8 cellular contexts compared by ENCODE assay signal in the genomic region with DNA sequence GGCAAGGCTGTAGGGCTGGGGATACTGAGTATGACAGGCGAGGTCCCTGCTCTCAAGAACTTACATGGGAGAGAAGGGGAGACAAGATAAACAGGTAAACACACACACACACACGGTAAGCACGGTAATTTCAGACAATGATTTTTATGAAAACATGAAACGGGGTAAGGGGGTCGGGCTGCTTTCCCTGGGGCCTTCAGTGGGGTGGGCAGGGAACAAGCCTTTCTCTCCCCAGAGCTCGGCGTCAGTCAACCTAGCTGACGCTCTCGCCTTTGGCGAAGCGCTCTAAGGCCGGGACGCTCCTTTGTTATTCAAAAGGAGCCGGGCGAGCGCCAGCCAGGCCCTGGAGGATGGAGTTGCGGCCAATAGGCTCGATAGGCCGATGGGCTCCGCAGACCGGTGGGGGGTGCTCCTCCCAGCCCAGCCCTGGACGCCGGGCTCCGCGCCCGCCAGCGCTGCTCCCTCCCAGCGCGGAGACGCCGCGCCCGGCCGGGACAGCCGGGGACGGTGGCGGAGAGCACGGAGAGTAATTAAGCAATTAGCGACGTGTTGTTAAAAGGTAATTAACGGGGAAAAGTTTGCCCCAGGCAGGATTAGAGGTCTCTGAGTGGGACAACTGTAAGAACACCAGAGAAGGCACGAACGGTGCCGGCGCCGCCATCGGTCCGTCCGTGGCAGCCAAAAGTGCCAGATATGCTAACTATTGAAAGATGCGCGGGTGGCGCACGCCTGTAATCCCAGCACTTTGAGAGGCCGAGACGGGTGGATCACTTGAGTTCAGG. TPM values are rescaled to one million over a fixed set of nuclear protein-coding genes. Genes with fewer than 3 reads are reported as not detected.
DNase-seq lines count a peak whose midpoint lies in the region; ATAC-seq, FAIRE-seq and TF ChIP-seq lines count a peak whose summit lies in the region.

No MANE protein-coding gene starts in this region.

- BruUV-seq in endothelial cell of umbilical vein (replicated peaks; lab: Mats Ljungman, UMichigan): no TSS peak

- H3K79me2 ChIP-seq in endothelial cell of umbilical vein (ENCODE audit: control insufficient read depth, insufficient read depth, low read length): no peaks in the 10 kb centered on the region

- no peak overlapping the region for H4K91ac ChIP-seq in mesenchymal stem cell (ENCODE audit: low read length)

- DNase-seq in Caki2 (ENCODE audit: low read depth): peak; percentile 27
- DNase-seq in T-helper 2 cell treated with Interferon-gamma antibody and Interleukin-4, amounts not matched to agents 5 μg/mL and 100 μg/mL, for 36 hours (ENCODE audit: low spot score): no peak
- DNase-seq in endothelial cell of umbilical vein (ENCODE audit: low read depth, low spot score): peak; percentile 59
- DNase-seq in mesenchymal stem cell: peak; percentile 87
- DNase-seq in UCSD-AML1 (lab: John Stamatoyannopoulos, UW; ENCODE audit: unreplicated experiment): no peak

- POLR2A ChIA-PET in endothelial cell of umbilical vein (lab: Charles Lee): no interaction called here

- peaks cover 17% of the 10 kb centered on the region for H3K4me1 Mint-ChIP-seq in T-helper 2 cell treated with Interferon-gamma antibody and Interleukin-4, amounts not matched to agents 5 μg/mL and 100 μg/mL, for 36 hours (ENCODE audit: low read depth)

- intact Hi-C loops in endothelial cell of umbilical vein (cut with micrococcal nuclease): loop anchor here (1.0 to 10.0 kb wide), 3 partner anchors 15 to 775 kb away; a partner anchor contains a TSS

- H3K9me3 ChIP-seq in HUES48 (ENCODE audit: control insufficient read depth, insufficient read depth, low read length) (no peaks in the 10 kb centered on the region), endothelial cell of umbilical vein (replicated peaks; ENCODE audit: control insufficient read depth, insufficient read depth, low read length) (no peaks in the 10 kb centered on the region), mesenchymal stem cell (ENCODE audit: control insufficient read depth, low read length) (no peaks in the 10 kb centered on the region)

- peak overlapping the region; percentile 53 to 80 for H3K18ac ChIP-seq in mesenchymal stem cell (ENCODE audit: low read depth in 1 of 2, low read length in 2 of 2)

- FAIRE-seq in endothelial cell of umbilical vein (lab: Jason Lieb, UNC): peak; percentile 62

- peak overlapping the region; percentile 64 for H2BK15ac ChIP-seq in mesenchymal stem cell (ENCODE audit: low read depth, poor library complexity, severe bottlenecking)

- H3K27ac Mint-ChIP-seq in T-helper 2 cell treated with Interferon-gamma antibody and Interleukin-4, amounts not matched to agents 5 μg/mL and 100 μg/mL, for 36 hours: no peak overlapping the region

- peaks cover 46% of the 10 kb centered on the region for H3K27me3 Mint-ChIP-seq in T-helper 2 cell treated with Interferon-gamma antibody and Interleukin-4, amounts not matched to agents 5 μg/mL and 100 μg/mL, for 36 hours (ENCODE audit: low read depth)

- H3K4ac ChIP-seq in mesenchymal stem cell (ENCODE audit: low read depth in 1 of 2, low read length in 2 of 2): peak overlapping the region in 1 of 2 experiments; percentile 30

- H2BK12ac ChIP-seq in mesenchymal stem cell (ENCODE audit: low read length in 2 of 2): peak overlapping the region in 1 of 2 experiments; percentile 15

- H3K9me3 Mint-ChIP-seq in T-helper 2 cell treated with Interferon-gamma antibody and Interleukin-4, amounts not matched to agents 5 μg/mL and 100 μg/mL, for 36 hours: no peaks in the 10 kb centered on the region

- 0 out of 2 replicates have a peak, but pooled peaks cover 4% of the 10 kb centered on the region for H3K36me3 ChIP-seq in HUES48 (ENCODE audit: control insufficient read depth, insufficient read depth, low read length)
- H3K36me3 ChIP-seq in endothelial cell of umbilical vein (ENCODE audit: control insufficient read depth in 2 of 2, extremely low read depth in 1 of 2, insufficient read depth in 2 of 2, low read length in 2 of 2): no peaks in the 10 kb centered on the region
- H3K36me3 ChIP-seq in mesenchymal stem cell (ENCODE audit: control insufficient read depth in 1 of 2, insufficient read depth in 2 of 2, low read depth in 1 of 2, low read length in 2 of 2): peaks cover 4 to 9% of the 10 kb centered on the region in 2 experiments

- H3K4me3 ChIP-seq in HUES48 (ENCODE audit: low read depth, low read length): peak overlapping the region; percentile 90
- peak overlapping the region; percentile 37 to 61 (median 50) for H3K4me3 ChIP-seq in endothelial cell of umbilical vein (replicated peaks in 1 of 3; ENCODE audit: insufficient read depth in 1 of 3, low read depth in 1 of 3, low read length in 3 of 3)
- peak overlapping the region; percentile 55 to 89 for H3K4me3 ChIP-seq in mesenchymal stem cell (ENCODE audit: insufficient read depth in 1 of 2, low read depth in 1 of 2, low read length in 2 of 2)

- peaks cover 4% of the 10 kb centered on the region for H3K79me1 ChIP-seq in mesenchymal stem cell (replicated peaks; ENCODE audit: low read length, poor library complexity, severe bottlenecking)

- H3K27me3 ChIP-seq in HUES48 (ENCODE audit: control insufficient read depth, insufficient read depth, low read length): peaks cover 7% of the 10 kb centered on the region; the same call in 1 of the 2 replicates
- peaks cover 4 to 6% of the 10 kb centered on the region in 2 experiments for H3K27me3 ChIP-seq in endothelial cell of umbilical vein (ENCODE audit: control insufficient read depth in 2 of 2, insufficient read depth in 2 of 2, low read length in 2 of 2)
- H3K27me3 ChIP-seq in mesenchymal stem cell (ENCODE audit: control insufficient read depth in 1 of 2, insufficient read depth in 1 of 2, low read length in 2 of 2): no peaks in the 10 kb centered on the region

- H2BK120ac ChIP-seq in mesenchymal stem cell (ENCODE audit: low read depth, low read length): no peak overlapping the region

- no peak overlapping the region for H2AK5ac ChIP-seq in mesenchymal stem cell (ENCODE audit: low read length, severe bottlenecking)

- peak overlapping the region; percentile 89 for H3K4me2 ChIP-seq in endothelial cell of umbilical vein (ENCODE audit: insufficient read depth, low read length)
- H3K4me2 ChIP-seq in mesenchymal stem cell (ENCODE audit: low read length, poor library complexity, severe bottlenecking): peak overlapping the region; percentile 98

- peak overlapping the region; percentile 14 for H4K8ac ChIP-seq in mesenchymal stem cell (ENCODE audit: low read length)

- H2AFZ ChIP-seq in endothelial cell of umbilical vein (ENCODE audit: low read depth, low read length): peak overlapping the region; percentile 87
- peak overlapping the region; percentile 65 for H2AFZ ChIP-seq in mesenchymal stem cell (ENCODE audit: low read depth, low read length)

- no peak for TF ChIP-seq POLR2A in endothelial cell of umbilical vein (IDR thresholded peaks at IDR 0.05; ENCODE audit: low read depth, low read length)

- H4K20me1 ChIP-seq in endothelial cell of umbilical vein (replicated peaks; ENCODE audit: control insufficient read depth, extremely low read depth, insufficient read depth, low read length): no peaks in the 10 kb centered on the region

- dilution Hi-C loops in endothelial cell of umbilical vein (cut with MboI; ENCODE audit: extremely low pct_ligation_motif_present, low sequenced_read_pairs): no loop called here

- CTCF ChIA-PET in endothelial cell of umbilical vein (lab: Charles Lee): interaction anchor here (1.1 to 6.2 kb wide), 6 partner anchors 9 to 258 kb away, joined by 3 to 66 read pairs (median 10); no protein-coding TSS in a partner anchor

- H3K9ac ChIP-seq in HUES48 (ENCODE audit: low read depth, low read length) (peak overlapping the region; percentile 61), endothelial cell of umbilical vein (replicated peaks; ENCODE audit: extremely low read depth, insufficient read depth, low read length) (peak overlapping the region; percentile 69), mesenchymal stem cell (ENCODE audit: low read length) (peak overlapping the region; percentile 98)

- ATAC-seq in HG02973 (IDR thresholded peaks at IDR 0.05; ENCODE audit: unreplicated experiment): no peak

- H2BK5ac ChIP-seq in mesenchymal stem cell (ENCODE audit: low read depth, low read length, poor library complexity, severe bottlenecking): peak overlapping the region; percentile 46

- H3K36me3 Mint-ChIP-seq in T-helper 2 cell treated with Interferon-gamma antibody and Interleukin-4, amounts not matched to agents 5 μg/mL and 100 μg/mL, for 36 hours (ENCODE audit: low read depth): no peaks in the 10 kb centered on the region

- H3K23ac ChIP-seq in mesenchymal stem cell (ENCODE audit: low read length in 2 of 2): no peak overlapping the region

- H3K9me1 ChIP-seq in endothelial cell of umbilical vein (replicated peaks; ENCODE audit: control insufficient read depth, extremely low read depth, insufficient read depth, low read length): no peaks in the 10 kb centered on the region

- peak overlapping the region; percentile 78 for H3K27ac ChIP-seq in HUES48 (ENCODE audit: low read depth, low read length)
- H3K27ac ChIP-seq in endothelial cell of umbilical vein (ENCODE audit: insufficient read depth, low read depth, low read length): peak overlapping the region; percentile 47
- H3K27ac ChIP-seq in mesenchymal stem cell (ENCODE audit: low read length, poor library complexity, severe bottlenecking): peak overlapping the region; percentile 81
- H3K27ac ChIP-seq in temporal lobe (ENCODE audit: low read depth, low read length): peak overlapping the region; percentile 69

- 1% methylated on average over 54 of the region's 55 CpGs for WGBS in mesenchymal stem cell

- no peak overlapping the region for H3K14ac ChIP-seq in mesenchymal stem cell (ENCODE audit: low read length in 2 of 2)

- peak overlapping the region; percentile 93 for H3K4me3 Mint-ChIP-seq in T-helper 2 cell treated with Interferon-gamma antibody and Interleukin-4, amounts not matched to agents 5 μg/mL and 100 μg/mL, for 36 hours

- no peak for TF ChIP-seq CTCF in endothelial cell of umbilical vein (IDR thresholded peaks at IDR 0.05; ENCODE audit: extremely low read depth in 1 of 2, insufficient read depth in 1 of 2, low read depth in 1 of 2, low read length in 2 of 2)

- in situ Hi-C loops in Caki2 (cut with HindIII; ENCODE audit: low pct_unique_long_range_greater_than_20kb, low sequenced_read_pairs): no loop called here

- H3K4me1 ChIP-seq in HUES48 (ENCODE audit: control insufficient read depth, insufficient read depth, low read length) (peaks cover 32% of the 10 kb centered on the region), endothelial cell of umbilical vein (ENCODE audit: control insufficient read depth, extremely low read depth, insufficient read depth, low read length) (peaks cover 23% of the 10 kb centered on the region), mesenchymal stem cell (ENCODE audit: control insufficient read depth, insufficient read depth, low read depth, low read length) (peaks cover 27% of the 10 kb centered on the region)

RNA-seq across cellular contexts. Expression of a gene that starts 1.0 kb away (rescaled TPM):
- 0.75 TPM in 1 of 2 replicates, not detected in the other for total RNA-seq in Caki2 (2014; rRNA removed; shearing (Covaris generic); ENCODE audit: low replicate concordance)
- total RNA-seq in endothelial cell of umbilical vein (5.3 and 7.8 TPM in 2 replicates), temporal lobe (2.7 TPM)
- 2.4 and 2.6 TPM in 2 replicates for polyA plus RNA-seq in endothelial cell of umbilical vein
- polyA plus RNA-seq in endothelial cell of umbilical vein (2011; cell fraction: cytosol; rRNA removed): 1.9 and 2.1 TPM in 2 replicates
- 2.5 and 3.0 TPM in 2 replicates for polyA plus RNA-seq in endothelial cell of umbilical vein (2011; cell fraction: nucleus; rRNA removed)
- 3.7 and 5.2 TPM in 2 replicates for polyA plus RNA-seq in endothelial cell of umbilical vein (2012)
- polyA minus RNA-seq in endothelial cell of umbilical vein: 4.3 and 5.4 TPM in 2 replicates
- 0.72 TPM for polyA minus RNA-seq in endothelial cell of umbilical vein (2011; cell fraction: cytosol; rRNA and poly(A)+ RNA removed)
- 2.6 and 3.8 TPM in 2 replicates for polyA minus RNA-seq in endothelial cell of umbilical vein (2011; cell fraction: nucleus; rRNA and poly(A)+ RNA removed)
- 4.3 TPM for polyA plus RNA-seq in mesenchymal stem cell (2013, experiment 1 of 2)
- polyA plus RNA-seq in mesenchymal stem cell (2013, experiment 2 of 2): 3.7 TPM

RNA-seq across cellular contexts. Expression of a gene that starts 15.5 kb away (rescaled TPM):
- 10.9 and 12.8 TPM in 2 replicates for total RNA-seq in Caki2 (2014; rRNA removed; shearing (Covaris generic); ENCODE audit: low replicate concordance)
- total RNA-seq in endothelial cell of umbilical vein (14.5 and 15.9 TPM in 2 replicates), temporal lobe (17.0 TPM)
- 3.3 and 4.1 TPM in 2 replicates for polyA plus RNA-seq in endothelial cell of umbilical vein
- polyA plus RNA-seq in endothelial cell of umbilical vein (2011; cell fraction: cytosol; rRNA removed): 5.1 and 5.4 TPM in 2 replicates
- 12.5 and 14.1 TPM in 2 replicates for polyA plus RNA-seq in endothelial cell of umbilical vein (2011; cell fraction: nucleus; rRNA removed)
- 9.2 and 13.2 TPM in 2 replicates for polyA plus RNA-seq in endothelial cell of umbilical vein (2012)
- polyA minus RNA-seq in endothelial cell of umbilical vein: 7.3 and 11.5 TPM in 2 replicates
- polyA minus RNA-seq in endothelial cell of umbilical vein (2011; cell fraction: cytosol; rRNA and poly(A)+ RNA removed): 19.7 TPM
- 7.5 and 10.3 TPM in 2 replicates for polyA minus RNA-seq in endothelial cell of umbilical vein (2011; cell fraction: nucleus; rRNA and poly(A)+ RNA removed)
- 8.2 TPM for polyA plus RNA-seq in mesenchymal stem cell (2013, experiment 1 of 2)
- polyA plus RNA-seq in mesenchymal stem cell (2013, experiment 2 of 2): 9.0 TPM

Comparison
In these comparisons a context has a peak if more than half of its experiments do, and no peak if none do; other contexts are left out.
1. DNase-seq: peak in Caki2 (single experiment), endothelial cell of umbilical vein (single experiment) and mesenchymal stem cell (single experiment); none in T-helper 2 cell treated with Interferon-gamma antibody and Interleukin-4, amounts not matched to agents 5 μg/mL and 100 μg/mL, for 36 hours (single experiment) and UCSD-AML1 (single experiment).
2. Peak in every context shown above with its lines, with median percentiles within 50 percentile points of each other: H3K27ac ChIP-seq, H3K4me3 ChIP-seq and H3K9ac ChIP-seq.